8 cellular contexts compared by ENCODE assay signal in the genomic region with DNA sequence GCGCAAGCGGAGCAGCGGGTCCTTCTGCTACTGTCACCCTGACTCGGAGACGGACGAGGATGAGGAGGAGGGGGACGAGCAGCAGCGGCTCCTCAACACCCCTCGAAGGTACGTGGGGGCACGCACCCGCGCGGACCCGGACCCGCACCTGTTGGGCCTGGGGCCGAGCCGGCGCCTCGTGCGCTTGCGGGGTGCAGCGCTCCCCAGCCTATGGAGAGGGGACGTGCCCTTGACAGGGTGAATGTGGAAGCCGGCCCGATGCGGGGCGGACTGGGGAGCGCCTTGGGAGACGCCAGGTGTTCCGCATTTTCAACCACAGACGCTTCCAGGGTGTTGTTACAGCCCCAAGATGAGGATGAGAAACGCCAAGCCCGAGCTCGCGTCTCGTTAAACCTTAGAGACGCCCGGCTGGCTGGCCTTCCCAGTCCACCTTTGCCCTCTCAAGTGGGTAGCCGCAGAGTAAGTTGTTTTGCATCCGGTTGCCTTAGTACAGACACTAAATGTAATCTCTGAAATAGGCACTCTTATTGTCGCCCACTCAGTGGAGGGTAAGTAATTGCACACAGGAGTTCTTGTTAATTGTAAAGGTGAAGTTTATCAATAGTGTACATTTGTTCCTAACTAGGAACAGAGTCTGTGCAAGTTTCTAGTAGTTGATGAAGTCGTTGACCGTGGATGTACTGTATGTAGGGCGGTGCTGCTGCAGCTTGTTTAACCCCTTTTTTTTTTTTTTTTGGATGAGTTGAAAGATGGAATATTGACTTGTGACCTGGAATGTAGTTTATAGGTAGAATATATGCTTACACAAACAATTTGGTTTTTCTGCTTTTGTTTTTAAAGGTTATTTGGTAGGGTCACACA. TPM values are rescaled to one million over a fixed set of nuclear protein-coding genes. Genes with fewer than 3 reads are reported as not detected.
A peak's percentile ranks its signal among the peaks of the same experiment; 100 is the strongest.
DNase-seq lines count a peak whose midpoint lies in the region; ATAC-seq and TF ChIP-seq lines count a peak whose summit lies in the region.

No MANE protein-coding gene starts in this region.

- H3K27me3 ChIP-seq in thymus (ENCODE audit: control insufficient read depth, insufficient read depth), result no peaks in the 10 kb centered on the region

- H3K27me3 Mint-ChIP-seq in neural crest cell (ENCODE audit: low read depth), result no peaks in the 10 kb centered on the region

- H3K4me3 Mint-ChIP-seq in neural crest cell, result peak overlapping the region; percentile 89

- DNase-seq in NCI-H82 (lab: John Stamatoyannopoulos, UW) (peak; percentile 57), NCI-H82 treated with DMSO at 0.1 percent for 48 hours (lab: John Stamatoyannopoulos, UW; ENCODE audit: unreplicated experiment) (no peak), NOMO-1 (lab: John Stamatoyannopoulos, UW; ENCODE audit: unreplicated experiment in 2 of 2) (peak; percentile 38 to 46), fibroblast of peridontal ligament (ENCODE audit: extremely low read depth) (peak; percentile 19), neural crest cell (ENCODE audit: low read depth, low spot score) (peak; percentile 20)
- peak; percentile 64 to 70 for DNase-seq in activated T-cell treated with anti-CD3 and anti-CD28 coated beads, Interleukin-2, amount 50 U/mL, for 48 hours

- H3K4me3 ChIP-seq in thymus (ENCODE audit: low read length), result peak overlapping the region; percentile 63

- no peak for TF ChIP-seq CTCF in neural crest cell (conservative IDR thresholded peaks at IDR 0.05)

- H3K4me1 Mint-ChIP-seq in neural crest cell, result peaks cover 43% of the 10 kb centered on the region

- H3K36me3 Mint-ChIP-seq in neural crest cell (ENCODE audit: low read depth), result no peaks in the 10 kb centered on the region

- no peaks in the 10 kb centered on the region for H3K9me3 Mint-ChIP-seq in neural crest cell

- H3K27ac ChIP-seq in thymus (ENCODE audit: low read depth), result peak overlapping the region; percentile 75

- peak; percentile 20 for ATAC-seq in HG02981 (IDR thresholded peaks at IDR 0.05; ENCODE audit: unreplicated experiment)

- 2% methylated on average over 45 of the region's 45 CpGs for whole genome bisulfite sequencing in thymus

- no peak overlapping the region for H3K27ac Mint-ChIP-seq in neural crest cell (ENCODE audit: unreplicated experiment)

- no peaks in the 10 kb centered on the region for H3K9me3 ChIP-seq in thymus (ENCODE audit: control insufficient read depth)

- peaks cover 15% of the 10 kb centered on the region for H3K4me1 ChIP-seq in thymus (ENCODE audit: control insufficient read depth, insufficient read depth, low read length)

- H3K36me3 ChIP-seq in thymus (ENCODE audit: control insufficient read depth, insufficient read depth), result no peaks in the 10 kb centered on the region

RNA-seq across cellular contexts. Expression of gene GMCL1, which starts 0.8 kb away (rescaled TPM):
- 19.3 and 21.6 TPM in 2 replicates for total RNA-seq in neural crest cell
- 19.8 TPM for polyA plus RNA-seq in thymus
